In the genomic region with DNA sequence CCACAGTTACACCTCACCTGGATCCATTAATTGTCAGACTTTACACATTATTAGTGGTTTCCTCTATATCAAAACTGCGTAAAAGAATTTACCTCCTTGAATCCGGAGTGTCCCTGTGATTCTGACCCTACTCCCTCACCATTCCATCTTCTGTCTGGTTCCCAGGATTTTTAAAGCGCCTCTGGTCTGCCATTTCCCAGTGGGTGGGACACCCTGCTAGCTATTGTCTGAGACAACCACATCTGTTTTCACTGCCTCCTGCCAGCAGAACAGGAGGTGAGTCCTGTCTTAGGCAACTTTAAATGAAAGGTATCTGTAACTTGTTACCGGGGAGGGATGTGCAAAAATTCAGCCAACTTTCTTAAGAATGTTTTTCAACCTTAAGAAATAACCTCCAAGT, we compare ENCODE assay signal across 1 cellular context.
TF ChIP-seq lines count a peak whose summit lies in the region.

No MANE protein-coding gene starts in this region.

TF ChIP-seq in GM23338, 12 proteins besides CTCF, POLR2A, EP300 and RAD21:
- TF ChIP-seq, protein P1, sequence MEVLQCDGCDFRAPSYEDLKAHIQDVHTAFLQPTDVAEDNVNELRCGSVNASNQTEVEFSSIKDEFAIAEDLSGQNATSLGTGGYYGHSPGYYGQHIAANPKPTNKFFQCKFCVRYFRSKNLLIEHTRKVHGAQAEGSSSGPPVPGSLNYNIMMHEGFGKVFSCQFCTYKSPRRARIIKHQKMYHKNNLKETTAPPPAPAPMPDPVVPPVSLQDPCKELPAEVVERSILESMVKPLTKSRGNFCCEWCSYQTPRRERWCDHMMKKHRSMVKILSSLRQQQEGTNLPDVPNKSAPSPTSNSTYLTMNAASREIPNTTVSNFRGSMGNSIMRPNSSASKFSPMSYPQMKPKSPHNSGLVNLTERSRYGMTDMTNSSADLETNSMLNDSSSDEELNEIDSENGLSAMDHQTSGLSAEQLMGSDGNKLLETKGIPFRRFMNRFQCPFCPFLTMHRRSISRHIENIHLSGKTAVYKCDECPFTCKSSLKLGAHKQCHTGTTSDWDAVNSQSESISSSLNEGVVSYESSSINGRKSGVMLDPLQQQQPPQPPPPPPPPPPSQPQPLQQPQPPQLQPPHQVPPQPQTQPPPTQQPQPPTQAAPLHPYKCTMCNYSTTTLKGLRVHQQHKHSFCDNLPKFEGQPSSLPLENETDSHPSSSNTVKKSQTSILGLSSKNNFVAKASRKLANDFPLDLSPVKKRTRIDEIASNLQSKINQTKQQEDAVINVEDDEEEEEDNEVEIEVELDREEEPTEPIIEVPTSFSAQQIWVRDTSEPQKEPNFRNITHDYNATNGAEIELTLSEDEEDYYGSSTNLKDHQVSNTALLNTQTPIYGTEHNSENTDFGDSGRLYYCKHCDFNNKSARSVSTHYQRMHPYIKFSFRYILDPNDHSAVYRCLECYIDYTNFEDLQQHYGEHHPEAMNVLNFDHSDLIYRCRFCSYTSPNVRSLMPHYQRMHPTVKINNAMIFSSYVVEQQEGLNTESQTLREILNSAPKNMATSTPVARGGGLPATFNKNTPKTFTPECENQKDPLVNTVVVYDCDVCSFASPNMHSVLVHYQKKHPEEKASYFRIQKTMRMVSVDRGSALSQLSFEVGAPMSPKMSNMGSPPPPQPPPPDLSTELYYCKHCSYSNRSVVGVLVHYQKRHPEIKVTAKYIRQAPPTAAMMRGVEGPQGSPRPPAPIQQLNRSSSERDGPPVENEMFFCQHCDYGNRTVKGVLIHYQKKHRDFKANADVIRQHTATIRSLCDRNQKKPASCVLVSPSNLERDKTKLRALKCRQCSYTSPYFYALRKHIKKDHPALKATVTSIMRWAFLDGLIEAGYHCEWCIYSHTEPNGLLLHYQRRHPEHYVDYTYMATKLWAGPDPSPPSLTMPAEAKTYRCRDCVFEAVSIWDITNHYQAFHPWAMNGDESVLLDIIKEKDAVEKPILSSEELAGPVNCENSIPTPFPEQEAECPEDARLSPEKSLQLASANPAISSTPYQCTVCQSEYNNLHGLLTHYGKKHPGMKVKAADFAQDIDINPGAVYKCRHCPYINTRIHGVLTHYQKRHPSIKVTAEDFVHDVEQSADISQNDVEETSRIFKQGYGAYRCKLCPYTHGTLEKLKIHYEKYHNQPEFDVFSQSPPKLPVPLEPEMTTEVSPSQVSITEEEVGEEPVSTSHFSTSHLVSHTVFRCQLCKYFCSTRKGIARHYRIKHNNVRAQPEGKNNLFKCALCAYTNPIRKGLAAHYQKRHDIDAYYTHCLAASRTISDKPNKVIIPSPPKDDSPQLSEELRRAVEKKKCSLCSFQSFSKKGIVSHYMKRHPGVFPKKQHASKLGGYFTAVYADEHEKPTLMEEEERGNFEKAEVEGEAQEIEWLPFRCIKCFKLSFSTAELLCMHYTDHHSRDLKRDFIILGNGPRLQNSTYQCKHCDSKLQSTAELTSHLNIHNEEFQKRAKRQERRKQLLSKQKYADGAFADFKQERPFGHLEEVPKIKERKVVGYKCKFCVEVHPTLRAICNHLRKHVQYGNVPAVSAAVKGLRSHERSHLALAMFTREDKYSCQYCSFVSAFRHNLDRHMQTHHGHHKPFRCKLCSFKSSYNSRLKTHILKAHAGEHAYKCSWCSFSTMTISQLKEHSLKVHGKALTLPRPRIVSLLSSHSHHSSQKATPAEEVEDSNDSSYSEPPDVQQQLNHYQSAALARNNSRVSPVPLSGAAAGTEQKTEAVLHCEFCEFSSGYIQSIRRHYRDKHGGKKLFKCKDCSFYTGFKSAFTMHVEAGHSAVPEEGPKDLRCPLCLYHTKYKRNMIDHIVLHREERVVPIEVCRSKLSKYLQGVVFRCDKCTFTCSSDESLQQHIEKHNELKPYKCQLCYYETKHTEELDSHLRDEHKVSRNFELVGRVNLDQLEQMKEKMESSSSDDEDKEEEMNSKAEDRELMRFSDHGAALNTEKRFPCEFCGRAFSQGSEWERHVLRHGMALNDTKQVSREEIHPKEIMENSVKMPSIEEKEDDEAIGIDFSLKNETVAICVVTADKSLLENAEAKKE (CRISPR knock-in tag; IDR thresholded peaks at IDR 0.05), result no peak
- no peak for TF ChIP-seq EZH2phosphoT487 (IDR thresholded peaks at IDR 0.05; ENCODE audit: unreplicated experiment)
